ENCODE assay signal across 20 cellular contexts in genomic region chr12:765861-766260, GRCh38.
"Had no signal": no experiment of that assay in that cellular context is flagged by ENCODE, and none has a peak within 500 bp of the region (broad histone marks: within the 10 kb centered on the region; RNA-seq: fewer than 3 reads in every experiment).

No MANE protein-coding gene starts in this region.

- H3K9me3 Mint-ChIP-seq: activated T-helper 2 cell treated with anti-CD3 and anti-CD28 coated beads, Interferon-gamma antibody, Interleukin-2, Interleukin-4, amounts not matched to agents 10 μg/mL and 5 μg/mL and 100 μg/mL, durations not matched to agents 14 hours and 24 hours and 36 hours; effector memory CD8-positive, alpha-beta T cell; naive thymus-derived CD4-positive, alpha-beta T cell had no signal

- H3K27ac Mint-ChIP-seq: activated T-helper 2 cell treated with anti-CD3 and anti-CD28 coated beads, Interferon-gamma antibody, Interleukin-2, Interleukin-4, amounts not matched to agents 10 μg/mL and 5 μg/mL and 100 μg/mL, durations not matched to agents 14 hours and 24 hours and 36 hours; type B pancreatic cell had no signal

- ATAC-seq: effector memory CD8-positive, alpha-beta T cell; esophagus mucosa; left lung; naive thymus-derived CD4-positive, alpha-beta T cell; right lobe of liver had no signal

- H3K27me3 Mint-ChIP-seq: effector memory CD8-positive, alpha-beta T cell; naive thymus-derived CD4-positive, alpha-beta T cell; type B pancreatic cell had no signal

- H3K4me3 Mint-ChIP-seq: neural crest cell, type B pancreatic cell had no signal

- DNase-seq: activated CD4-positive, alpha-beta T cell treated with anti-CD3 and anti-CD28 coated beads, Interleukin-2, amount 50 U/mL, for 48 hours; activated CD4-positive, CD25-positive, alpha-beta regulatory T cell treated with anti-CD3 and anti-CD28 coated beads, Interleukin-2, amount 50 U/mL, for 72 hours; activated naive CD4-positive, alpha-beta T cell treated with Interleukin-2 at 50 U/mL for 16 hours; brain microvascular endothelial cell; colonic mucosa; dorsolateral prefrontal cortex; effector memory CD8-positive, alpha-beta T cell; foreskin melanocyte; kidney; left lung; naive thymus-derived CD4-positive, alpha-beta T cell; occipital lobe; posterior cingulate gyrus; right lobe of liver; stimulated activated CD4-positive, alpha-beta T cell treated with anti-CD3 and anti-CD28 coated beads, Interleukin-1b, Interleukin-23, amount 100 ng/mL, for 48 hours; WERI-Rb-1 had no signal
